ENCODE assay signal across 10 cellular contexts in genomic region chr19:28705008-28705407, GRCh38.
DNase-seq lines count a peak whose midpoint lies in the region; ATAC-seq and TF ChIP-seq lines count a peak whose summit lies in the region.
"Had no signal": no experiment of that assay in that cellular context is flagged by ENCODE, and none has a peak within 500 bp of the region (broad histone marks: within the 10 kb centered on the region; RNA-seq: fewer than 3 reads in every experiment).

No MANE protein-coding gene starts in this region.

- no peak overlapping the region for H3K4me3 Mint-ChIP-seq in neural crest cell
- H3K4me3 Mint-ChIP-seq: stimulated activated naive CD8-positive, alpha-beta T cell treated with anti-CD3 and anti-CD28 coated beads, Interleukin-15, Interleukin-2, amounts not matched to agents 100 ng/mL and 50 ng/mL, for 24 hours had no signal

- H3K4me1 Mint-ChIP-seq in neural crest cell, result peaks cover 12% of the 10 kb centered on the region

- peaks cover 3% of the 10 kb centered on the region for H3K9me3 Mint-ChIP-seq in neural crest cell
- H3K9me3 Mint-ChIP-seq: stimulated activated naive CD8-positive, alpha-beta T cell treated with anti-CD3 and anti-CD28 coated beads, Interleukin-15, Interleukin-2, amounts not matched to agents 100 ng/mL and 50 ng/mL, for 24 hours had no signal

- no peaks in the 10 kb centered on the region for H3K27me3 Mint-ChIP-seq in neural crest cell (ENCODE audit: low read depth)
- H3K27me3 Mint-ChIP-seq: stimulated activated naive CD8-positive, alpha-beta T cell treated with anti-CD3 and anti-CD28 coated beads, Interleukin-15, Interleukin-2, amounts not matched to agents 100 ng/mL and 50 ng/mL, for 24 hours had no signal

- ATAC-seq in HG02678 (IDR thresholded peaks at IDR 0.05; ENCODE audit: unreplicated experiment), result no peak
- ATAC-seq in GM21526 (IDR thresholded peaks at IDR 0.05; ENCODE audit: low FRiP score, unreplicated experiment), result no peak

- peak; percentile 54 for TF ChIP-seq CTCF in neural crest cell (conservative IDR thresholded peaks at IDR 0.05)

- peak; percentile 90 for DNase-seq in ELR (ENCODE audit: low read depth)
- peak; percentile 38 for DNase-seq in NAMALWA (ENCODE audit: low spot score)
- DNase-seq in dedifferentiated amniotic fluid mesenchymal stem cell (ENCODE audit: extremely low spot score), result peak; percentile 76
- no peak for DNase-seq in neural crest cell (ENCODE audit: low read depth, low spot score)
- DNase-seq in stimulated activated naive CD4-positive, alpha-beta T cell (lab: John Stamatoyannopoulos, UW), result no peak
- DNase-seq in stimulated activated CD4-positive, alpha-beta T cell treated with anti-CD3 and anti-CD28 coated beads, Interleukin-15, amount 100 ng/mL, for 24 hours, result no peak
- DNase-seq: NCI-H446 had no signal

- H3K27ac Mint-ChIP-seq in neural crest cell (ENCODE audit: unreplicated experiment), result peak overlapping the region; percentile 81
- H3K27ac Mint-ChIP-seq: stimulated activated naive CD8-positive, alpha-beta T cell treated with anti-CD3 and anti-CD28 coated beads, Interleukin-15, Interleukin-2, amounts not matched to agents 100 ng/mL and 50 ng/mL, for 24 hours had no signal

- H3K36me3 Mint-ChIP-seq in neural crest cell (ENCODE audit: low read depth), result no peaks in the 10 kb centered on the region

Comparison
In these comparisons a context has a peak if more than half of its experiments do, and no peak if none do; other contexts are left out.
1. DNase-seq: peak in ELR (single experiment), NAMALWA (single experiment) and dedifferentiated amniotic fluid mesenchymal stem cell (single experiment); none in neural crest cell (single experiment), stimulated activated naive CD4-positive, alpha-beta T cell (0 of 6) and stimulated activated CD4-positive, alpha-beta T cell treated with anti-CD3 and anti-CD28 coated beads, Interleukin-15, amount 100 ng/mL, for 24 hours (single experiment).